Comparison of ENCODE assay signal across 16 cellular contexts in the genomic region with DNA sequence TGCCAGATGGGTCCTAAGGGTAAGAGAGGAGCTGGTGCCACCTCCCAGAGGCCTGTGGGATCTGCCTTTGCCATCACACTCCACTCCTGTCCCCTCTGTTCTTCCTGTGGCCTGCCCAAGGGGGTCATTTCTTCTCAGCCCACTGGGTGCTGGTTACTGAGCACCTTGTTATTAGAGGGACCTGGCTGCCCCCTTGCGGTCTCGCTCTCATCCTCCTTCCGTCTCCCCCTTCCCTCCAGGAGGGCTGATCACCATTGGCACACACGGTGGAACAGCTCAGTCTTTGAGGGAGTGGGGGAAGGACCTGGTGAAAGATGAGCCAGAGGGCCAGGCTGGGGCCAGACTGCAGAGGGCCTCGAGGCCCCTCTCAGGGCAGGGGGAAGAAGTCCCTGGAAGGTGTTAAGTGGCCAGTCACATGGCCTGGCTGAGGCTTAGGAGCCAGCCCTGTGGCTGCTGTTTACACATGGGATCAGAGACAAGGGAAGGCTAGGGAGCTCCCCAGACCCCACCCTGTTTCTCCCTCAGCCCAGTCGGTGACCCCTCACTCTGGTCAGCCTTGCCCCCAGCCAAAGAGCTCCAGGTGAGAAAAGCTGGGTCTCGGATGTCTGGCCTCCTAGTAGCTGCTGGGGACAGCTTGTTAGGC.
"Had no signal": no experiment of that assay in that cellular context is flagged by ENCODE, and none has a peak within 500 bp of the region (broad histone marks: within the 10 kb centered on the region; RNA-seq: fewer than 3 reads in every experiment).

No MANE protein-coding gene starts in this region.

- H3K27me3 ChIP-seq: esophagus muscularis mucosa, sigmoid colon, spleen, thyroid gland had no signal

- H3K27me3 Mint-ChIP-seq: activated naive CD4-positive, alpha-beta T cell treated with anti-CD3 and anti-CD28 coated beads, Interleukin-2, amount 10 ng/mL, durations not matched to agents 7 days and 5 days had no signal

- H3K9me3 ChIP-seq: esophagus muscularis mucosa, sigmoid colon, spleen, thyroid gland had no signal

- H3K27ac ChIP-seq: esophagus muscularis mucosa, sigmoid colon, spleen, thyroid gland had no signal

- DNase-seq: activated CD4-positive, alpha-beta T cell treated with anti-CD3 and anti-CD28 coated beads, Interleukin-2, amount 50 U/mL, for 1 hour; activated CD4-positive, CD25-positive, alpha-beta regulatory T cell; activated naive CD4-positive, alpha-beta T cell treated with anti-CD3 and anti-CD28 coated beads, Interleukin-2, amount 10 ng/mL, durations not matched to agents 7 days and 5 days; activated T-cell treated with anti-CD3 and anti-CD28 coated beads for 4 hours; caudate nucleus; glutamatergic neuron; hypothalamus; midbrain; sigmoid colon; spleen; stimulated activated CD4-positive, alpha-beta T cell treated with anti-CD3 and anti-CD28 coated beads, Interleukin-1b, Interleukin-23, amount 100 ng/mL, for 48 hours; SW 1271; thyroid gland had no signal

- H3K4me3 Mint-ChIP-seq: activated naive CD4-positive, alpha-beta T cell treated with anti-CD3 and anti-CD28 coated beads, Interleukin-2, amount 10 ng/mL, durations not matched to agents 7 days and 5 days had no signal

- H3K27ac Mint-ChIP-seq: activated naive CD4-positive, alpha-beta T cell treated with anti-CD3 and anti-CD28 coated beads, Interleukin-2, amount 10 ng/mL, durations not matched to agents 7 days and 5 days; activated T-helper 2 cell treated with anti-CD3 and anti-CD28 coated beads, Interferon-gamma antibody, Interleukin-2, Interleukin-4, amounts not matched to agents 10 μg/mL and 5 μg/mL and 100 μg/mL, durations not matched to agents 14 hours and 24 hours and 36 hours had no signal

- H3K4me1 Mint-ChIP-seq: activated naive CD4-positive, alpha-beta T cell treated with anti-CD3 and anti-CD28 coated beads, Interleukin-2, amount 10 ng/mL, durations not matched to agents 7 days and 5 days had no signal

- H3K36me3 ChIP-seq: thyroid gland had no signal

- H3K4me3 ChIP-seq: esophagus muscularis mucosa, lung, sigmoid colon, spleen, thyroid gland had no signal

- H3K9me3 Mint-ChIP-seq: activated naive CD4-positive, alpha-beta T cell treated with anti-CD3 and anti-CD28 coated beads, Interleukin-2, amount 10 ng/mL, durations not matched to agents 7 days and 5 days; activated T-helper 2 cell treated with anti-CD3 and anti-CD28 coated beads, Interferon-gamma antibody, Interleukin-2, Interleukin-4, amounts not matched to agents 10 μg/mL and 5 μg/mL and 100 μg/mL, durations not matched to agents 14 hours and 24 hours and 36 hours had no signal
